In genomic region chr17:45302649-45303173, GRCh38 we compare ENCODE assay signal across 8 cellular contexts. TPM values are rescaled to one million over a fixed set of nuclear protein-coding genes. Genes with fewer than 3 reads are reported as not detected.
DNase-seq lines count a peak whose midpoint lies in the region; ATAC-seq and TF ChIP-seq lines count a peak whose summit lies in the region.
"Had no signal": no experiment of that assay in that cellular context is flagged by ENCODE, and none has a peak within 500 bp of the region (broad histone marks: within the 10 kb centered on the region; RNA-seq: fewer than 3 reads in every experiment).

No MANE protein-coding gene starts in this region.

- peak overlapping the region; percentile 46 to 84 (median 74) for H3K27ac ChIP-seq in heart right ventricle

- peaks cover 0 to 13% (median 0%) of the 10 kb centered on the region in 9 donors for H3K36me3 ChIP-seq in heart right ventricle
- no peaks in the 10 kb centered on the region; the same call in 1 of the 2 replicates for H3K36me3 ChIP-seq in BE2C

- 63 to 68% methylated on average over 10 of the region's 10 CpGs for WGBS in heart right ventricle, 2 donors

- H3K4me3 ChIP-seq in heart right ventricle (no peak overlapping the region), BE2C (ENCODE audit: low read depth, low read length) (no peak overlapping the region)

- H3K27me3 ChIP-seq in heart right ventricle (no peaks in the 10 kb centered on the region), BE2C (no peaks in the 10 kb centered on the region)

- peak; percentile 42 for ATAC-seq in GM18861 (IDR thresholded peaks at IDR 0.05; ENCODE audit: unreplicated experiment)
- ATAC-seq in HG02798 (IDR thresholded peaks at IDR 0.05; ENCODE audit: poor library complexity, unreplicated experiment), result peak; percentile 64
- ATAC-seq in heart right ventricle, result peak; percentile 35 to 76 (median 64)
- ATAC-seq in stimulated activated naive CD8-positive, alpha-beta T cell treated with anti-CD3 and anti-CD28 coated beads, Interleukin-15, Interleukin-2, amounts not matched to agents 100 U/mL and 50 U/mL, for 24 hours, result peak; percentile 53

- no peak for TF ChIP-seq CTCF in heart right ventricle (IDR thresholded peaks at IDR 0.05)
- TF ChIP-seq CTCF in BE2C (IDR thresholded peaks at IDR 0.05; ENCODE audit: low read depth, low read length), result no peak

- H3K9me3 ChIP-seq in heart right ventricle (no peaks in the 10 kb centered on the region), BE2C (no peaks in the 10 kb centered on the region)

- peaks cover 40 to 98% (median 80%) of the 10 kb centered on the region in 9 donors for H3K4me1 ChIP-seq in heart right ventricle
- H3K4me1 ChIP-seq in BE2C, result peaks cover 13% of the 10 kb centered on the region

- intact Hi-C loops in heart right ventricle (cut with DNase I), result no loop called here

- peak; percentile 55 for DNase-seq in T1000 (lab: John Stamatoyannopoulos, UW)
- no peak for DNase-seq in heart right ventricle
- DNase-seq in stimulated activated naive CD8-positive, alpha-beta T cell treated with anti-CD3 and anti-CD28 coated beads, Interleukin-15, Interleukin-2, amounts not matched to agents 100 U/mL and 50 U/mL, for 24 hours, result peak; percentile 58
- DNase-seq in BE2C, result no peak
- no peak for DNase-seq in LoVo (ENCODE audit: low spot score)

RNA-seq across cellular contexts. Expression of gene MAP3K14, which starts 14.1 kb away (rescaled TPM):
- total RNA-seq in heart right ventricle, result 10 to 100 TPM in 9 of 10 donors, 1 to 10 TPM in 1; 6.7 to 24.1 (median 12.6) TPM
- polyA plus RNA-seq in heart right ventricle, result 10 to 100 TPM in 1 of 2 donors, 1 to 10 TPM in 1; 7.9 to 15.9 TPM
- 5.5 TPM for polyA plus RNA-seq in BE2C (2012; ENCODE audit: insufficient read depth, insufficient read length, low read depth)

RNA-seq across cellular contexts. Expression of gene SPATA32, which starts 40.8 kb away (rescaled TPM):
- total RNA-seq in heart right ventricle, result under 1 TPM in 2 of 10 donors, not detected in 8; 0.13 to 0.16 TPM
- not detected for polyA plus RNA-seq in heart right ventricle
- polyA plus RNA-seq in BE2C (2012; ENCODE audit: insufficient read depth, insufficient read length, low read depth), result not detected
- total RNA-seq: SK-MEL-5 had no signal

Comparison
In these comparisons a context has a peak if more than half of its experiments do, and no peak if none do; other contexts are left out.
1. DNase-seq: peak in T1000 (single experiment) and stimulated activated naive CD8-positive, alpha-beta T cell treated with anti-CD3 and anti-CD28 coated beads, Interleukin-15, Interleukin-2, amounts not matched to agents 100 U/mL and 50 U/mL, for 24 hours (single experiment); none in heart right ventricle (0 of 2), BE2C (single experiment) and LoVo (single experiment).
2. Peak in every context shown above with its lines, with median percentiles within 50 percentile points of each other: ATAC-seq.